In genomic region chr12:2291182-2291832, GRCh38 we compare ENCODE assay signal across 8 cellular contexts.
DNase-seq lines count a peak whose midpoint lies in the region; ATAC-seq, FAIRE-seq and TF ChIP-seq lines count a peak whose summit lies in the region.

No MANE protein-coding gene starts in this region.

- intact Hi-C loops in ovary (cut with DNase I) = loop anchor here in 1 of 4 donors (10.0 kb wide), 1 partner anchor 293 kb away; no protein-coding TSS in a partner anchor

- no peaks in the 10 kb centered on the region for H3K36me3 Mint-ChIP-seq in stimulated activated memory B cell treated with anti-CD40 and anti-IgM and Interleukin-4, amounts not matched to agents 10 μg/mL and 1 μg/mL and 100 μg/mL, for 72 hours

- H3K27me3 Mint-ChIP-seq in stimulated activated memory B cell treated with anti-CD40 and anti-IgM and Interleukin-4, amounts not matched to agents 10 μg/mL and 1 μg/mL and 100 μg/mL, for 72 hours = peaks cover 23% of the 10 kb centered on the region

- FAIRE-seq in G401.6 (lab: Jason Lieb, UNC) = peak; percentile 82

- in situ Hi-C loops in ACHN (cut with HindIII; ENCODE audit: low pct_ligation_motif_present, low pct_unique_long_range_greater_than_20kb, low sequenced_read_pairs) = no loop called here

- peak; percentile 71 for ATAC-seq in stimulated activated memory B cell treated with anti-CD40 and anti-IgM and Interleukin-4, amounts not matched to agents 10 μg/mL and 1 μg/mL and 100 μg/mL, for 72 hours
- no peak for ATAC-seq in GM19328 (IDR thresholded peaks at IDR 0.05; ENCODE audit: unreplicated experiment)

- TF ChIP-seq CTCF in ovary (IDR thresholded peaks at IDR 0.05) = peak in 1 of 3 donors; percentile 13

- no peak overlapping the region for H3K27ac Mint-ChIP-seq in stimulated activated memory B cell treated with anti-CD40 and anti-IgM and Interleukin-4, amounts not matched to agents 10 μg/mL and 1 μg/mL and 100 μg/mL, for 72 hours

- H3K4me1 ChIP-seq in ovary (ENCODE audit: insufficient read depth) = no peaks in the 10 kb centered on the region

- no peak overlapping the region for H3K4me3 ChIP-seq in ovary

- no peak for TF ChIP-seq POLR2A in ovary (IDR thresholded peaks at IDR 0.05)

- no peaks in the 10 kb centered on the region for H3K27me3 ChIP-seq in ovary

- no peak for TF ChIP-seq EP300 in ovary (IDR thresholded peaks at IDR 0.05)

- no peak overlapping the region for H3K4me3 Mint-ChIP-seq in stimulated activated memory B cell treated with anti-CD40 and anti-IgM and Interleukin-4, amounts not matched to agents 10 μg/mL and 1 μg/mL and 100 μg/mL, for 72 hours

- 81 to 84% (median 82%) methylated on average over 15 of the region's 15 CpGs for WGBS in ovary, 3 donors

- H3K9me3 Mint-ChIP-seq in stimulated activated memory B cell treated with anti-CD40 and anti-IgM and Interleukin-4, amounts not matched to agents 10 μg/mL and 1 μg/mL and 100 μg/mL, for 72 hours = no peaks in the 10 kb centered on the region

- peaks cover 6% of the 10 kb centered on the region for H3K4me1 Mint-ChIP-seq in stimulated activated memory B cell treated with anti-CD40 and anti-IgM and Interleukin-4, amounts not matched to agents 10 μg/mL and 1 μg/mL and 100 μg/mL, for 72 hours

- no peaks in the 10 kb centered on the region for H3K36me3 ChIP-seq in ovary

- DNase-seq in ACHN (peak; percentile 68), NCI-H1694 treated with DMSO at 0.1 percent for 48 hours (lab: John Stamatoyannopoulos, UW) (peak; percentile 30), iPS-NIHi7 (ENCODE audit: extremely low spot score) (peak; percentile 88), ovary (no peak)
- DNase-seq in activated CD8-positive, alpha-beta memory T cell treated with anti-CD3 and anti-CD28 coated beads, Interleukin-2, amount 50 U/mL, for 48 hours = peak; percentile 59

- H3K27ac ChIP-seq in ovary = no peak overlapping the region

- H3K9me3 ChIP-seq in ovary = no peaks in the 10 kb centered on the region

Comparison
In these comparisons a context has a peak if more than half of its experiments do, and no peak if none do; other contexts are left out.
1. DNase-seq: peak in ACHN (single experiment), NCI-H1694 treated with DMSO at 0.1 percent for 48 hours (single experiment), activated CD8-positive, alpha-beta memory T cell treated with anti-CD3 and anti-CD28 coated beads, Interleukin-2, amount 50 U/mL, for 48 hours (single experiment) and iPS-NIHi7 (single experiment); none in ovary (0 of 5).